Comparison of ENCODE assay signal across 22 cellular contexts in genomic region chr9:137333016-137333726, GRCh38. TPM values are rescaled to one million over a fixed set of nuclear protein-coding genes. Genes with fewer than 3 reads are reported as not detected.
"Had no signal": no experiment of that assay in that cellular context is flagged by ENCODE, and none has a peak within 500 bp of the region (broad histone marks: within the 10 kb centered on the region; RNA-seq: fewer than 3 reads in every experiment).

No MANE protein-coding gene starts in this region.

- H3K4me2 ChIP-seq: neural progenitor cell had no signal

- H3K36me3 ChIP-seq: left lung, neural progenitor cell, thyroid gland had no signal

- H3K27ac ChIP-seq: foreskin keratinocyte, left lung, neural progenitor cell, thyroid gland had no signal

- H3K27me3 Mint-ChIP-seq: activated naive CD8-positive, alpha-beta T cell treated with anti-CD3 and anti-CD28 coated beads for 36 hours; naive thymus-derived CD4-positive, alpha-beta T cell; progenitor cell of endocrine pancreas; stimulated activated naive CD8-positive, alpha-beta T cell treated with anti-CD3 and anti-CD28 coated beads, Interleukin-15, Interleukin-2, amounts not matched to agents 100 ng/mL and 50 ng/mL, for 24 hours had no signal

- H2AFZ ChIP-seq: neural progenitor cell had no signal

- H3K4me3 ChIP-seq: left lung, lung, neural progenitor cell, thyroid gland had no signal

- H3K4me3 Mint-ChIP-seq: activated naive CD8-positive, alpha-beta T cell treated with anti-CD3 and anti-CD28 coated beads for 36 hours; activated T-cell treated with anti-CD3 and anti-CD28 coated beads, Interleukin-2, amount 50 U/mL, for 4 hours; naive thymus-derived CD4-positive, alpha-beta T cell; neural progenitor cell; stimulated activated naive CD8-positive, alpha-beta T cell treated with anti-CD3 and anti-CD28 coated beads, Interleukin-15, Interleukin-2, amounts not matched to agents 100 ng/mL and 50 ng/mL, for 24 hours had no signal

- H3K9me3 ChIP-seq: thyroid gland had no signal

- H3K27ac Mint-ChIP-seq: activated naive CD8-positive, alpha-beta T cell treated with anti-CD3 and anti-CD28 coated beads for 36 hours; activated T-helper 2 cell treated with anti-CD3 and anti-CD28 coated beads, Interferon-gamma antibody, Interleukin-2, Interleukin-4, amounts not matched to agents 10 μg/mL and 5 μg/mL and 100 μg/mL, durations not matched to agents 14 hours and 24 hours and 36 hours; naive thymus-derived CD4-positive, alpha-beta T cell; neural progenitor cell; progenitor cell of endocrine pancreas; stimulated activated naive CD8-positive, alpha-beta T cell treated with anti-CD3 and anti-CD28 coated beads, Interleukin-15, Interleukin-2, amounts not matched to agents 100 ng/mL and 50 ng/mL, for 24 hours had no signal

- H3K4me1 ChIP-seq: foreskin keratinocyte, left lung, neural progenitor cell, thyroid gland had no signal

- DNase-seq: activated CD4-positive, alpha-beta T cell treated with anti-CD3 and anti-CD28 coated beads for 4 hours; activated CD4-positive, alpha-beta T cell treated with anti-CD3 and anti-CD28 coated beads, Interleukin-2, amount 50 U/mL, for 48 hours; activated CD4-positive, CD25-positive, alpha-beta regulatory T cell; activated CD8-positive, alpha-beta memory T cell treated with anti-CD3 and anti-CD28 coated beads, Interleukin-2, amount 50 U/mL, for 48 hours; activated naive CD4-positive, alpha-beta T cell treated with Interleukin-2 at 50 U/mL for 16 hours; activated naive CD8-positive, alpha-beta T cell treated with anti-CD3 and anti-CD28 coated beads for 36 hours; activated T-cell treated with anti-CD3 and anti-CD28 coated beads, Interleukin-2, amount 50 U/mL, for 4 hours; amniotic stem cell; cerebellar nuclear complex; effector CD4-positive, alpha-beta T cell; foreskin keratinocyte; left lung; naive thymus-derived CD4-positive, alpha-beta T cell; retina; stimulated activated CD4-positive, alpha-beta T cell treated with anti-CD3 and anti-CD28 coated beads, Interleukin-4, amount 100 ng/mL, for 24 hours; substantia nigra; thyroid gland had no signal

- H3K9ac ChIP-seq: neural progenitor cell had no signal

- ATAC-seq: activated T-cell treated with anti-CD3 and anti-CD28 coated beads, Interleukin-2, amount 50 U/mL, for 4 hours; foreskin keratinocyte; left lung; naive thymus-derived CD4-positive, alpha-beta T cell had no signal

- H3K4me1 Mint-ChIP-seq: activated naive CD8-positive, alpha-beta T cell treated with anti-CD3 and anti-CD28 coated beads for 36 hours had no signal

- H3K27me3 ChIP-seq: foreskin keratinocyte, left lung, neural progenitor cell, thyroid gland had no signal

RNA-seq across cellular contexts. Expression of gene NRARP, which starts 31.1 kb away (rescaled TPM):
- polyA plus RNA-seq: naive thymus-derived CD4-positive, alpha-beta T cell had no signal
